Comparison of ENCODE assay signal across 8 cellular contexts in the genomic region with DNA sequence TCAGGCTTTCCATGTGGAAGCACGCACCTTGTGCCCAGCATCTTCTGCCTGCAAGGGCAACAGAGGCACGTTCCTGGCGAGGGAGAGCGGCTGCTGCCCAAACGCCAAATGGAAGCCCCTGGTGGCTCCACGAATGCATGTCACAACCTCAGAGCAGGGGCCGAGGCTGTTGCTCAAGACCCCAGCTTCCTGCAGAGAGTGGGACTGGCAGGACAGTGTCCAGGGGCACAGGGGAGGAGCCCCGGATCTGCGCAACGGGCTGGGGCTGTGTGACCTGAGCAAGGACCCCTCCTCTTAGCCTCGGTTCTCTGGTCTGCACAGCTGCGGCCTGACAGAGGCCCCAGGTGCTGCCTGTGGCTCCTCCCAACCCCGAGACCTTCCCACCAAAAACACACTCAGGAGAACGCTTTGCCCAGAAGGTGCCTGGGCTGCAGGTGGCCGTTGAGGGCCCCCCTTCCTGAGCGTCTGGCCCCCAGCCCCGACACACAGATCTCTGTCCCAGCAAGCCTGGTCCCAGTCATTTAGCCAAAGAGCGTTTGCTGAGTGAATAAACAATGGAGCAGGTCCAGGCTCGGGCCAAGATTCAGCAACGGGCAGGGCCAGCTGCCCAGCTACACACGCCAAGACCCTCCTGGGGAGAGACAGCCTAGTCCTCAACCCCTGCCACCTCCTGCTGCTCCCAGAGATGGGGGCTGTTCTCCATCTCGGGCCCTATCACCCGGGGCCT. TPM values are rescaled to one million over a fixed set of nuclear protein-coding genes. Genes with fewer than 3 reads are reported as not detected.
DNase-seq lines count a peak whose midpoint lies in the region; ATAC-seq and TF ChIP-seq lines count a peak whose summit lies in the region.

No MANE protein-coding gene starts in this region.

- no peak for DNase-seq in activated naive CD4-positive, alpha-beta T cell treated with anti-CD3 and anti-CD28 coated beads for 36 hours
- DNase-seq in activated naive CD4-positive, alpha-beta T cell (lab: John Stamatoyannopoulos, UW): no peak
- no peak for DNase-seq in activated naive CD8-positive, alpha-beta T cell treated with anti-CD3 and anti-CD28 coated beads, Interleukin-2, amount 50 U/mL, for 24 hours
- DNase-seq in transverse colon (no peak), GM13977 (ENCODE audit: low spot score) (no peak), occipital lobe (lab: John Stamatoyannopoulos, UW) (no peak)

- 41% methylated on average over 22 of the region's 23 CpGs; no CpG with 5 or more reads in 1 of the 2 donors for WGBS in transverse colon (ENCODE audit: low coverage in 1 of 2), 2 donors

- no peaks in the 10 kb centered on the region for H3K9me3 ChIP-seq in transverse colon

- H3K36me3 ChIP-seq in transverse colon: no peaks in the 10 kb centered on the region

- H3K4me3 ChIP-seq in transverse colon: peak overlapping the region; percentile 61 to 86 (median 76)

- in situ Hi-C loops in transverse colon (cut with MboI; ENCODE audit: low pct_ligation_motif_present in 1 of 4, low pct_unique_long_range_greater_than_20kb in 1 of 4, low sequenced_read_pairs in 3 of 4): no loop called here
- in situ Hi-C loops in GM13977 (cut with MboI; ENCODE audit: low pct_unique_long_range_greater_than_20kb, low sequenced_read_pairs, unreplicated experiment): no loop called here

- no peaks in the 10 kb centered on the region for H3K36me3 Mint-ChIP-seq in activated naive CD4-positive, alpha-beta T cell treated with anti-CD3 and anti-CD28 coated beads for 36 hours (ENCODE audit: low read depth)
- no peaks in the 10 kb centered on the region for H3K36me3 Mint-ChIP-seq in activated naive CD8-positive, alpha-beta T cell treated with anti-CD3 and anti-CD28 coated beads, Interleukin-2, amount 50 U/mL, for 24 hours (ENCODE audit: low read depth)

- no peaks in the 10 kb centered on the region for H3K27me3 Mint-ChIP-seq in activated naive CD4-positive, alpha-beta T cell treated with anti-CD3 and anti-CD28 coated beads for 36 hours (ENCODE audit: low read depth)
- peaks cover 1% of the 10 kb centered on the region for H3K27me3 Mint-ChIP-seq in activated naive CD8-positive, alpha-beta T cell treated with anti-CD3 and anti-CD28 coated beads, Interleukin-2, amount 50 U/mL, for 24 hours

- H3K27ac Mint-ChIP-seq in activated naive CD4-positive, alpha-beta T cell treated with anti-CD3 and anti-CD28 coated beads for 36 hours: no peak overlapping the region
- no peak overlapping the region for H3K27ac Mint-ChIP-seq in activated naive CD8-positive, alpha-beta T cell treated with anti-CD3 and anti-CD28 coated beads, Interleukin-2, amount 50 U/mL, for 24 hours

- no peaks in the 10 kb centered on the region for H3K27me3 ChIP-seq in layer of hippocampus (ENCODE audit: control insufficient read depth, insufficient read depth, low read length)
- H3K27me3 ChIP-seq in transverse colon: no peaks in the 10 kb centered on the region

- ATAC-seq in activated naive CD8-positive, alpha-beta T cell treated with anti-CD3 and anti-CD28 coated beads, Interleukin-2, amount 50 U/mL, for 24 hours: no peak
- ATAC-seq in HG02759 (IDR thresholded peaks at IDR 0.05; ENCODE audit: unreplicated experiment): no peak

- no peak for TF ChIP-seq EP300 in transverse colon (IDR thresholded peaks at IDR 0.05; ENCODE audit: low read depth)

- H3K4me1 ChIP-seq in transverse colon: peaks cover 41 to 85% (median 79%) of the 10 kb centered on the region in 4 donors

- CTCF ChIA-PET in activated naive CD4-positive, alpha-beta T cell treated with anti-CD3 and anti-CD28 coated beads for 36 hours (lab: Charles Lee): interaction anchor here (3.0 kb wide), 1 partner anchor 16 kb away, joined by 9 read pairs; no protein-coding TSS in a partner anchor

- H3K27ac ChIP-seq in layer of hippocampus (ENCODE audit: low read depth, low read length) (peak overlapping the region; percentile 77), transverse colon (peak overlapping the region; percentile 87 to 94 (median 92))

- H3K4me1 Mint-ChIP-seq in activated naive CD4-positive, alpha-beta T cell treated with anti-CD3 and anti-CD28 coated beads for 36 hours (ENCODE audit: low read depth): peaks cover 19% of the 10 kb centered on the region
- peaks cover 8% of the 10 kb centered on the region for H3K4me1 Mint-ChIP-seq in activated naive CD8-positive, alpha-beta T cell treated with anti-CD3 and anti-CD28 coated beads, Interleukin-2, amount 50 U/mL, for 24 hours

- TF ChIP-seq CTCF in transverse colon (IDR thresholded peaks at IDR 0.05): no peak
- no peak for TF ChIP-seq CTCF in GM13977 (IDR thresholded peaks at IDR 0.05; ENCODE audit: extremely low read depth, insufficient read depth, missing control alignments)

- H3K9me3 Mint-ChIP-seq in activated naive CD4-positive, alpha-beta T cell treated with anti-CD3 and anti-CD28 coated beads for 36 hours: no peaks in the 10 kb centered on the region
- no peaks in the 10 kb centered on the region for H3K9me3 Mint-ChIP-seq in activated naive CD8-positive, alpha-beta T cell treated with anti-CD3 and anti-CD28 coated beads, Interleukin-2, amount 50 U/mL, for 24 hours

- peak overlapping the region; percentile 27 for H3K4me3 Mint-ChIP-seq in activated naive CD4-positive, alpha-beta T cell treated with anti-CD3 and anti-CD28 coated beads for 36 hours
- H3K4me3 Mint-ChIP-seq in activated naive CD8-positive, alpha-beta T cell treated with anti-CD3 and anti-CD28 coated beads, Interleukin-2, amount 50 U/mL, for 24 hours: peak overlapping the region; percentile 51

- no peak for TF ChIP-seq POLR2A in transverse colon (IDR thresholded peaks at IDR 0.05)

- intact Hi-C loops in activated naive CD4-positive, alpha-beta T cell treated with anti-CD3 and anti-CD28 coated beads for 36 hours (cut with micrococcal nuclease): loop anchor here (2.0 to 5.0 kb wide), 2 partner anchors 47 to 1054 kb away; a partner anchor contains a TSS
- intact Hi-C loops in transverse colon (cut with DNase I; ENCODE audit: low total_unique reads): no loop called here

RNA-seq across cellular contexts. Expression of a gene that starts 1.2 kb away (rescaled TPM):
- total RNA-seq in activated naive CD4-positive, alpha-beta T cell treated with anti-CD3 and anti-CD28 coated beads for 36 hours: 1 to 10 TPM; 3.7 to 4.2 TPM
- total RNA-seq in transverse colon: 100 to 1,000 TPM in 2 of 4 donors, 10 to 100 TPM in 2; 67.6 to 181 (median 97.0) TPM
- 4.2 TPM for total RNA-seq in occipital lobe

RNA-seq across cellular contexts. Expression of a gene that starts 46.1 kb away (rescaled TPM):
- total RNA-seq in activated naive CD4-positive, alpha-beta T cell treated with anti-CD3 and anti-CD28 coated beads for 36 hours: 100 to 1,000 TPM in 1 of 2 experiments, 10 to 100 TPM in 1; 97.6 to 103 TPM
- 100 to 1,000 TPM in 1 of 4 donors, 10 to 100 TPM in 3; 50.3 to 134 (median 71.4) TPM for total RNA-seq in transverse colon
- total RNA-seq in occipital lobe: 15.8 TPM

Comparison
In these comparisons a context has a peak if more than half of its experiments do, and no peak if none do; other contexts are left out.
1. RNA of a gene that starts 1.2 kb away (total RNA-seq): 67.6 to 181 TPM in transverse colon; 3.7 to 4.2 TPM in activated naive CD4-positive, alpha-beta T cell treated with anti-CD3 and anti-CD28 coated beads for 36 hours and 4.2 TPM in occipital lobe (single experiment); every median in the first group is over 10 times any median in the second.